ENCODE assay signal across 1 cellular context in the genomic region with DNA sequence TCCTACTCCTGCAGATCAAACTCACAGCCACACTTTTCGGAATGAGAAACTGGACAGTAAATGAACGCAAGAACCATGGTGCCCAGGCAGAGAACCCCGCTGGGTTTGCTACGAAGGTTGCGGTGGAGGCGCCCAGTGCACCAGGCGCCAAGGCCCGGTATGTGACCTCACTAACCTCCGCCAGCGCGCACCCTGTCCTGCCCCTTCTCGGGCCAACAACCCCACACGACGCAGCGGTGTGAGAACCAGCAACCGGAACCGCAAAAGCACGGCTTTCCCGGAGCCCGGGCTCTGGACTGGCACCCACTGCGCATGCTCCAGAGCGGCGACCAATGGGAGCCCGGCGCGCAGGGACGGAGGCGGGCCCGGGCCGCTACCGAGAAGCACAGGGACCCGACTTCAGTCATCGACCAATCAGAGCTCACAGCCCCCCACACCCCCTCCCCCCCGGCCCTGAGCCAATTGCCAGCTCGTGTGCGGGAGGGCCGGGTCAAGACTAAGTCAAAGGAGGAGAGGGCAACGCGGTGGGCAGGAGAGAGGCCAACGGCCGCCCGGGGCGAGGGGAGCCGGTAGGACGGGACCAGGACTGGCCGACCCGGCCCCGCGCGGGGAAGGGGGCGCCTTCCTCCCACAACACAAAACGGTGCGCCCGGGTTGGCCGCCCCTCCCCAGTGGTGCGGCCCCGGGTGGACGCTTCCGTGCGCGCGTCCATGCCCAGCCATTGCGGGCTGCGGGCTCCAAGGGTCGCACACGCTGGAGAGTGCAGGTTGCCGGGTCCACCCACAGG.
TF ChIP-seq lines count a peak whose summit lies in the region.

No MANE protein-coding gene starts in this region.

TF ChIP-seq in HepG2, 621 proteins besides CTCF, POLR2A, EP300 and RAD21 (continued from another document and continues in another):
- TF ChIP-seq ZFP91 (CRISPR knock-in tag; IDR thresholded peaks at IDR 0.05; ENCODE audit: borderline replicate concordance) (peak; percentile 54; the same call in 1 of the 2 replicates), CHCHD3 (CRISPR knock-in tag; IDR thresholded peaks at IDR 0.05) (no peak), TBX2 (CRISPR knock-in tag; IDR thresholded peaks at IDR 0.05; ENCODE audit: borderline replicate concordance) (peak; percentile 27), HOXA7 (CRISPR knock-in tag; IDR thresholded peaks at IDR 0.05) (no peak), SAP130 (CRISPR knock-in tag; IDR thresholded peaks at IDR 0.05; ENCODE audit: low read depth) (peak; percentile 78), TGIF2 (CRISPR knock-in tag; IDR thresholded peaks at IDR 0.05) (peak; percentile 52; the same call in 1 of the 2 replicates), MNT (IDR thresholded peaks at IDR 0.05) (0 out of 2 replicates have a peak, but pooled peaks have one; percentile 18), ZSCAN31 (CRISPR knock-in tag; IDR thresholded peaks at IDR 0.05; ENCODE audit: low read depth) (peak; percentile 52; the same call in 1 of the 2 replicates), ZNF878 (CRISPR knock-in tag; IDR thresholded peaks at IDR 0.05) (no peak), PHB2 (IDR thresholded peaks at IDR 0.05; ENCODE audit: partially characterized antibody) (no peak), ZNF224 (CRISPR knock-in tag; IDR thresholded peaks at IDR 0.05) (no peak), ISL2 (CRISPR knock-in tag; IDR thresholded peaks at IDR 0.05) (no peak), ZFP90 (CRISPR knock-in tag; IDR thresholded peaks at IDR 0.05; ENCODE audit: borderline replicate concordance) (no peak; the same call in 1 of the 2 replicates), ZNF775 (CRISPR knock-in tag; IDR thresholded peaks at IDR 0.05; ENCODE audit: borderline replicate concordance) (no peak), MXI1 (IDR thresholded peaks at IDR 0.05; ENCODE audit: borderline replicate concordance, low read depth, low read length) (no peak; the same call in 2 of the 3 replicates), KLF9 (CRISPR knock-in tag; IDR thresholded peaks at IDR 0.05; ENCODE audit: low read depth) (no peak), ZNF646 (CRISPR knock-in tag; IDR thresholded peaks at IDR 0.05) (peak; percentile 21; the same call in 1 of the 2 replicates), SATB2 (CRISPR knock-in tag; IDR thresholded peaks at IDR 0.05) (no peak), FOSL2 (CRISPR knock-in tag; IDR thresholded peaks at IDR 0.05) (no peak), RBFOX2 (IDR thresholded peaks at IDR 0.05; ENCODE audit: low read depth, low read length) (peak; percentile 96), SNAI1 (CRISPR knock-in tag; IDR thresholded peaks at IDR 0.05; ENCODE audit: borderline replicate concordance) (no peak), KLF16 (CRISPR knock-in tag; IDR thresholded peaks at IDR 0.05) (no peak), ZKSCAN5 (CRISPR knock-in tag; IDR thresholded peaks at IDR 0.05) (no peak), ZC3H4 (CRISPR knock-in tag; IDR thresholded peaks at IDR 0.05; ENCODE audit: borderline replicate concordance) (no peak), ZNF432 (CRISPR knock-in tag; IDR thresholded peaks at IDR 0.05; ENCODE audit: borderline replicate concordance) (no peak), KDM4B (CRISPR knock-in tag; IDR thresholded peaks at IDR 0.05) (no peak), ZNF501 (CRISPR knock-in tag; IDR thresholded peaks at IDR 0.05) (no peak), ZFP36 (IDR thresholded peaks at IDR 0.05; ENCODE audit: borderline replicate concordance, low read depth, low read length, partially characterized antibody) (no peak), ZNF468 (CRISPR knock-in tag; IDR thresholded peaks at IDR 0.05) (no peak), PTBP1 (IDR thresholded peaks at IDR 0.05; ENCODE audit: low read depth, low read length, poor library complexity, severe bottlenecking) (no peak), MTA3 (CRISPR knock-in tag; IDR thresholded peaks at IDR 0.05) (no peak)
- TF ChIP-seq, protein P1, sequence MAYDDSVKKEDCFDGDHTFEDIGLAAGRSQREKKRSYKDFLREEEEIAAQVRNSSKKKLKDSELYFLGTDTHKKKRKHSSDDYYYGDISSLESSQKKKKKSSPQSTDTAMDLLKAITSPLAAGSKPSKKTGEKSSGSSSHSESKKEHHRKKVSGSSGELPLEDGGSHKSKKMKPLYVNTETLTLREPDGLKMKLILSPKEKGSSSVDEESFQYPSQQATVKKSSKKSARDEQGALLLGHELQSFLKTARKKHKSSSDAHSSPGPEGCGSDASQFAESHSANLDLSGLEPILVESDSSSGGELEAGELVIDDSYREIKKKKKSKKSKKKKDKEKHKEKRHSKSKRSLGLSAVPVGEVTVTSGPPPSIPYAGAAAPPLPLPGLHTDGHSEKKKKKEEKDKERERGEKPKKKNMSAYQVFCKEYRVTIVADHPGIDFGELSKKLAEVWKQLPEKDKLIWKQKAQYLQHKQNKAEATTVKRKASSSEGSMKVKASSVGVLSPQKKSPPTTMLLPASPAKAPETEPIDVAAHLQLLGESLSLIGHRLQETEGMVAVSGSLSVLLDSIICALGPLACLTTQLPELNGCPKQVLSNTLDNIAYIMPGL (CRISPR knock-in tag; IDR thresholded peaks at IDR 0.05; ENCODE audit: borderline replicate concordance in 1 of 2, low read depth in 1 of 2), result no peak; a peak in 2 of 4 replicates
- TF ChIP-seq, protein P2, sequence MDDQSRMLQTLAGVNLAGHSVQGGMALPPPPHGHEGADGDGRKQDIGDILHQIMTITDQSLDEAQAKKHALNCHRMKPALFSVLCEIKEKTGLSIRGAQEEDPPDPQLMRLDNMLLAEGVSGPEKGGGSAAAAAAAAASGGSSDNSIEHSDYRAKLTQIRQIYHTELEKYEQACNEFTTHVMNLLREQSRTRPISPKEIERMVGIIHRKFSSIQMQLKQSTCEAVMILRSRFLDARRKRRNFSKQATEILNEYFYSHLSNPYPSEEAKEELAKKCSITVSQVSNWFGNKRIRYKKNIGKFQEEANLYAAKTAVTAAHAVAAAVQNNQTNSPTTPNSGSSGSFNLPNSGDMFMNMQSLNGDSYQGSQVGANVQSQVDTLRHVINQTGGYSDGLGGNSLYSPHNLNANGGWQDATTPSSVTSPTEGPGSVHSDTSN (CRISPR knock-in tag; IDR thresholded peaks at IDR 0.05; ENCODE audit: borderline replicate concordance), result no peak
- TF ChIP-seq, protein P3, sequence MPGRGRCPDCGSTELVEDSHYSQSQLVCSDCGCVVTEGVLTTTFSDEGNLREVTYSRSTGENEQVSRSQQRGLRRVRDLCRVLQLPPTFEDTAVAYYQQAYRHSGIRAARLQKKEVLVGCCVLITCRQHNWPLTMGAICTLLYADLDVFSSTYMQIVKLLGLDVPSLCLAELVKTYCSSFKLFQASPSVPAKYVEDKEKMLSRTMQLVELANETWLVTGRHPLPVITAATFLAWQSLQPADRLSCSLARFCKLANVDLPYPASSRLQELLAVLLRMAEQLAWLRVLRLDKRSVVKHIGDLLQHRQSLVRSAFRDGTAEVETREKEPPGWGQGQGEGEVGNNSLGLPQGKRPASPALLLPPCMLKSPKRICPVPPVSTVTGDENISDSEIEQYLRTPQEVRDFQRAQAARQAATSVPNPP (CRISPR knock-in tag; IDR thresholded peaks at IDR 0.05), result 0 out of 2 replicates have a peak, but pooled peaks have one; percentile 12
- TF ChIP-seq, protein P4, sequence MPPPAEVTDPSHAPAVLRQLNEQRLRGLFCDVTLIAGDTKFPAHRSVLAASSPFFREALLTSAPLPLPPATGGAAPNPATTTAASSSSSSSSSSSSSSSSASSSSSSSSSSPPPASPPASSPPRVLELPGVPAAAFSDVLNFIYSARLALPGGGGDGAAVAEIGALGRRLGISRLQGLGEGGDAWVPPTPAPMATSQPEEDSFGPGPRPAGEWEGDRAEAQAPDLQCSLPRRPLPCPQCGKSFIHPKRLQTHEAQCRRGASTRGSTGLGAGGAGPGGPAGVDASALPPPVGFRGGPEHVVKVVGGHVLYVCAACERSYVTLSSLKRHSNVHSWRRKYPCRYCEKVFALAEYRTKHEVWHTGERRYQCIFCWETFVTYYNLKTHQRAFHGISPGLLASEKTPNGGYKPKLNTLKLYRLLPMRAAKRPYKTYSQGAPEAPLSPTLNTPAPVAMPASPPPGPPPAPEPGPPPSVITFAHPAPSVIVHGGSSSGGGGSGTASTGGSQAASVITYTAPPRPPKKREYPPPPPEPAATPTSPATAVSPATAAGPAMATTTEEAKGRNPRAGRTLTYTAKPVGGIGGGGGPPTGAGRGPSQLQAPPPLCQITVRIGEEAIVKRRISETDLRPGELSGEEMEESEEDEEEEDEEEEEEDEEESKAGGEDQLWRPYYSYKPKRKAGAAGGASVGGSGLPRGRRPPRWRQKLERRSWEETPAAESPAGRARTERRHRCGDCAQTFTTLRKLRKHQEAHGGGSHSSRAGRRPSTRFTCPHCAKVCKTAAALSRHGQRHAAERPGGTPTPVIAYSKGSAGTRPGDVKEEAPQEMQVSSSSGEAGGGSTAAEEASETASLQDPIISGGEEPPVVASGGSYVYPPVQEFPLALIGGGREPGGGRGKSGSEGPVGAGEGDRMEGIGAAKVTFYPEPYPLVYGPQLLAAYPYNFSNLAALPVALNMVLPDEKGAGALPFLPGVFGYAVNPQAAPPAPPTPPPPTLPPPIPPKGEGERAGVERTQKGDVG (CRISPR knock-in tag; IDR thresholded peaks at IDR 0.05; ENCODE audit: borderline replicate concordance), result no peak
- TF ChIP-seq, protein P5, sequence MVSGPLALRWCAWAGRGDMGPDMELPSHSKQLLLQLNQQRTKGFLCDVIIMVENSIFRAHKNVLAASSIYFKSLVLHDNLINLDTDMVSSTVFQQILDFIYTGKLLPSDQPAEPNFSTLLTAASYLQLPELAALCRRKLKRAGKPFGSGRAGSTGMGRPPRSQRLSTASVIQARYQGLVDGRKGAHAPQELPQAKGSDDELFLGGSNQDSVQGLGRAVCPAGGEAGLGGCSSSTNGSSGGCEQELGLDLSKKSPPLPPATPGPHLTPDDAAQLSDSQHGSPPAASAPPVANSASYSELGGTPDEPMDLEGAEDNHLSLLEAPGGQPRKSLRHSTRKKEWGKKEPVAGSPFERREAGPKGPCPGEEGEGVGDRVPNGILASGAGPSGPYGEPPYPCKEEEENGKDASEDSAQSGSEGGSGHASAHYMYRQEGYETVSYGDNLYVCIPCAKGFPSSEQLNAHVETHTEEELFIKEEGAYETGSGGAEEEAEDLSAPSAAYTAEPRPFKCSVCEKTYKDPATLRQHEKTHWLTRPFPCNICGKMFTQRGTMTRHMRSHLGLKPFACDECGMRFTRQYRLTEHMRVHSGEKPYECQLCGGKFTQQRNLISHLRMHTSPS (CRISPR knock-in tag; IDR thresholded peaks at IDR 0.05; ENCODE audit: low read depth), result 0 out of 2 replicates have a peak, but pooled peaks have one; percentile 54
